In the genomic region with DNA sequence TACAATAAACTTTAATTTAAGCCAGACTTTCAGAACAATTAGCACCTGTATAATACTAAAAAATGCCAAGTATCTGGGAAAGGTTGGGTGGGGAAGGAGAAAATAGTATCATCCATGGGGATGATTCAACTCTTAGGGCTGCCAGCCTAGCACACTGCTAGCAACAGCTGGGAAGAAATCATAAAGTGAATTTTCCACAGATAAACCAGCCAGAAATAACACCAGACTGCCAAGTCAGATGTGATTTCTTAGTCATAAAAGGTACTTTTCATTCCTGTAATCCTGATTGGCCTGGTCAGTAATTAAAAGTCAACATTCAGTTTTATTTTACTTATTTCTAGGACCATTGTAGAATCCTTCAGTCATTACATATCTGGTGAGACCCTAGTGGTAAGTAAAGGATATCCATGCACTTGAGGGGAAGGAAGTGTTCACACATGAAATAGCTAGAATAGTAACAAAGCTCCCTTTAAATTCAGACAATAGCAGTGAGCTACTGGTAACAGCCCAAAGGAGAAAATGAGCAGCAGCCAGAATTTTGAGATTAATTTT, we compare ENCODE assay signal across 8 cellular contexts. TPM values are rescaled to one million over a fixed set of nuclear protein-coding genes. Genes with fewer than 3 reads are reported as not detected.
DNase-seq lines count a peak whose midpoint lies in the region; ATAC-seq lines count a peak whose summit lies in the region.

No MANE protein-coding gene starts in this region.

- H3K36me3 ChIP-seq in ectodermal cell (ENCODE audit: control insufficient read depth, insufficient read depth, low read length): no peaks in the 10 kb centered on the region

- ATAC-seq in GM18907 (IDR thresholded peaks at IDR 0.05; ENCODE audit: unreplicated experiment) (peak; percentile 12), HG02763 (IDR thresholded peaks at IDR 0.05; ENCODE audit: unreplicated experiment) (no peak), HG03045 (IDR thresholded peaks at IDR 0.05; ENCODE audit: unreplicated experiment) (no peak)

- H3K27me3 ChIP-seq in ectodermal cell (ENCODE audit: control insufficient read depth, insufficient read depth, low read length, poor library complexity, severe bottlenecking): no peaks in the 10 kb centered on the region

- peaks cover 31% of the 10 kb centered on the region for H3K4me1 ChIP-seq in ectodermal cell (ENCODE audit: control insufficient read depth, insufficient read depth, low read length)

- H3K4me3 ChIP-seq in ectodermal cell (ENCODE audit: insufficient read depth, low read depth, low read length): no peak overlapping the region

- H3K9me3 ChIP-seq in ectodermal cell (ENCODE audit: control insufficient read depth, low read length): no peaks in the 10 kb centered on the region

- DNase-seq in LoVo (ENCODE audit: low spot score) (peak; percentile 15), pulmonary artery endothelial cell (ENCODE audit: low read depth, low spot score) (peak; percentile 53), T1000 (lab: John Stamatoyannopoulos, UW) (no peak), middle frontal gyrus (ENCODE audit: extremely low spot score, low spot score) (no peak)

- peak overlapping the region; percentile 57 for H3K27ac ChIP-seq in ectodermal cell (ENCODE audit: insufficient read depth, low read depth, low read length, poor library complexity, severe bottlenecking)

RNA-seq across cellular contexts. Expression of a gene that starts 59.4 kb away (rescaled TPM):
- 20.0 TPM for polyA plus RNA-seq in ectodermal cell (2013, experiment 1 of 4)
- 20.5 TPM for polyA plus RNA-seq in ectodermal cell (2013, experiment 2 of 4)
- polyA plus RNA-seq in ectodermal cell (2013, experiment 3 of 4): 18.4 TPM
- polyA plus RNA-seq in ectodermal cell (2013, experiment 4 of 4): 17.1 TPM
- total RNA-seq in pulmonary artery endothelial cell: 145 and 169 TPM in 2 replicates

Comparison
In these comparisons a context has a peak if more than half of its experiments do, and no peak if none do; other contexts are left out.
1. DNase-seq: peak in LoVo (single experiment) and pulmonary artery endothelial cell (single experiment); none in T1000 (single experiment) and middle frontal gyrus (single experiment).